In the genomic region with DNA sequence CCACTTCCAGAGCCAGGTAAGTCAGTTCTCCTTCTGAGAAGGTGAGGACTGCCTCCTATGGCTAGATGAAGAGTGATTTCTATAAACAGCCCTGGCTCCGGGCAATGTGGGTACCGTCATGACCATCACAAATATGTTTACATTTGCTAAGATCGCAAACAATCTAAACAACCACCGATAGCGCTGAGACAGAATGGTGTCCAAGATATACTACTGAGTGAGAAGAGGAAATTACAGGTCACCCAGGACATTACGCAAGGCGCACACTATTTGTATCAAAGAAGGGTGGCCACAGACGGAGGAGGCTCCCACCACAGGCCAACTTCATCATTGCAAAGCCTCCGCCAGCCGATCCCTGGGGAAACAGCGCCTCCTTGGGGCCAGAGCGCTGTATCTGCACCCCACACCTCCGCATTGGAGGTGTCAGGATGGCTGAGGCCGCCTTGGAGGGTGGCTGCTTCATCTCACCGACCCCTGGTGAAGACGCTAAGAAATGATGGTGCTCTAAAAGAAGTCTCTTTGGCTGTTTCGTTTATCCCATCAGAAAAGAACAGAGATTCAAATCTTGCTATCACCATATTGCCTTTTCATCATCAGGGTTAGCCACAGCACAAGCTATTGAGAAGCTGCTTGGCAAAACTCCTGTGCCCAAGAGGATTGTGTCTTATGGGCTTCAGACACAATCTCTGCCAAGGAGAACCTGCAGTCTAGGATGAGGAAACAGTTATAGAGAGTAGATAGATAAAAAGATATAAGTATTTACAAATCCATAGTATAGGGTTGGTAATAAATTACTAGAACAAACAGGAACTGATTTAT, we compare ENCODE assay signal across 8 cellular contexts. TPM values are rescaled to one million over a fixed set of nuclear protein-coding genes. Genes with fewer than 3 reads are reported as not detected.
DNase-seq lines count a peak whose midpoint lies in the region; ATAC-seq and TF ChIP-seq lines count a peak whose summit lies in the region.

No MANE protein-coding gene starts in this region.

- H3K27ac Mint-ChIP-seq in activated T-helper 17 cell treated with anti-CD3 and anti-CD28 coated beads, Interleukin-2, amount 50 U/mL, for 72 hours = no peak overlapping the region

- DNase-seq in AG09319 (ENCODE audit: extremely low read depth, low read depth) = no peak
- peak; percentile 81 for DNase-seq in H4 (ENCODE audit: low spot score)
- peak; percentile 4 for DNase-seq in RKO (ENCODE audit: low spot score)
- peak in 1 of 2 donors; percentile 52 for DNase-seq in heart right ventricle
- peak; percentile 48 to 59 for DNase-seq in stimulated activated CD4-positive, alpha-beta T cell treated with anti-CD3 and anti-CD28 coated beads, Interleukin-15, amount 100 ng/mL, for 48 hours (ENCODE audit: low read depth in 2 of 2)
- no peak for DNase-seq in mucosa of gallbladder (ENCODE audit: low spot score)
- DNase-seq in coronary artery (ENCODE audit: low spot score) = no peak

- no peaks in the 10 kb centered on the region for H3K9me3 ChIP-seq in heart right ventricle

- no peaks in the 10 kb centered on the region for H3K36me3 Mint-ChIP-seq in activated T-helper 17 cell treated with anti-CD3 and anti-CD28 coated beads, Interleukin-2, amount 50 U/mL, for 72 hours (ENCODE audit: low read depth)

- no peaks in the 10 kb centered on the region for H3K9me3 Mint-ChIP-seq in activated T-helper 17 cell treated with anti-CD3 and anti-CD28 coated beads, Interleukin-2, amount 50 U/mL, for 72 hours

- intact Hi-C loops in heart right ventricle (cut with DNase I) = no loop called here

- 24 to 36% methylated on average over 17 of the region's 17 CpGs for WGBS in heart right ventricle, 2 donors

- H3K4me3 ChIP-seq in heart right ventricle = no peak overlapping the region
- H3K4me3 ChIP-seq in coronary artery = no peak overlapping the region

- H3K4me1 Mint-ChIP-seq in activated T-helper 17 cell treated with anti-CD3 and anti-CD28 coated beads, Interleukin-2, amount 50 U/mL, for 72 hours = no peaks in the 10 kb centered on the region

- peak; percentile 33 for TF ChIP-seq CTCF in AG09319 (IDR thresholded peaks at IDR 0.05; ENCODE audit: low read depth, low read length)
- TF ChIP-seq CTCF in heart right ventricle (IDR thresholded peaks at IDR 0.05) = peak in 7 of 9 donors; percentile 11 to 78 (median 54)
- TF ChIP-seq CTCF in coronary artery (IDR thresholded peaks at IDR 0.05) = no peak

- H3K4me1 ChIP-seq in heart right ventricle = peaks cover 0 to 9% (median 0%) of the 10 kb centered on the region in 9 donors

- H3K27me3 Mint-ChIP-seq in activated T-helper 17 cell treated with anti-CD3 and anti-CD28 coated beads, Interleukin-2, amount 50 U/mL, for 72 hours = peaks cover 15% of the 10 kb centered on the region

- H3K27ac ChIP-seq in heart right ventricle = no peak overlapping the region
- H3K27ac ChIP-seq in coronary artery = no peak overlapping the region

- no peak overlapping the region for H3K4me3 Mint-ChIP-seq in activated T-helper 17 cell treated with anti-CD3 and anti-CD28 coated beads, Interleukin-2, amount 50 U/mL, for 72 hours

- H3K27me3 ChIP-seq in heart right ventricle = peaks cover 0 to 27% (median 12%) of the 10 kb centered on the region in 7 donors

- no peaks in the 10 kb centered on the region for H3K36me3 ChIP-seq in heart right ventricle

- ATAC-seq in activated T-helper 17 cell treated with anti-CD3 and anti-CD28 coated beads, Interleukin-2, amount 50 U/mL, for 72 hours (replicated peaks) = peak; percentile 84
- peak in 1 of 8 donors; percentile 56 for ATAC-seq in heart right ventricle

RNA-seq across cellular contexts. Expression of a gene that starts 12.3 kb away (rescaled TPM):
- total RNA-seq in H4 (2014; rRNA removed; shearing (Covaris generic)) = 4.3 and 10.6 TPM in 2 replicates
- total RNA-seq in activated T-helper 17 cell treated with anti-CD3 and anti-CD28 coated beads, Interleukin-2, amount 50 U/mL, for 72 hours = 1 to 10 TPM; 1.3 to 2.2 TPM
- total RNA-seq in heart right ventricle (1 to 10 TPM; 1.3 to 9.1 (median 2.6) TPM), mucosa of gallbladder (110 TPM)
- 1 to 10 TPM; 3.1 to 6.5 TPM for polyA plus RNA-seq in heart right ventricle

RNA-seq across cellular contexts. Expression of a gene that starts 26.1 kb away (rescaled TPM):
- total RNA-seq in H4 (2014; rRNA removed; shearing (Covaris generic)) = not detected in 2 replicates
- total RNA-seq in activated T-helper 17 cell treated with anti-CD3 and anti-CD28 coated beads, Interleukin-2, amount 50 U/mL, for 72 hours = not detected
- total RNA-seq in heart right ventricle = not detected
- not detected for polyA plus RNA-seq in heart right ventricle
- total RNA-seq in mucosa of gallbladder = not detected

RNA-seq across cellular contexts. Expression of a gene that starts 55.0 kb away (rescaled TPM):
- total RNA-seq in H4 (2014; rRNA removed; shearing (Covaris generic)) = not detected in 2 replicates
- total RNA-seq in activated T-helper 17 cell treated with anti-CD3 and anti-CD28 coated beads, Interleukin-2, amount 50 U/mL, for 72 hours = not detected
- not detected for total RNA-seq in heart right ventricle
- polyA plus RNA-seq in heart right ventricle = not detected
- total RNA-seq in mucosa of gallbladder = not detected

Comparison
In these comparisons a context has a peak if more than half of its experiments do, and no peak if none do; other contexts are left out.
1. DNase-seq: peak in H4 (single experiment), RKO (single experiment) and stimulated activated CD4-positive, alpha-beta T cell treated with anti-CD3 and anti-CD28 coated beads, Interleukin-15, amount 100 ng/mL, for 48 hours (2 of 2); none in AG09319 (single experiment), mucosa of gallbladder (single experiment) and coronary artery (single experiment).